ENCODE assay signal across 16 cellular contexts in the genomic region with DNA sequence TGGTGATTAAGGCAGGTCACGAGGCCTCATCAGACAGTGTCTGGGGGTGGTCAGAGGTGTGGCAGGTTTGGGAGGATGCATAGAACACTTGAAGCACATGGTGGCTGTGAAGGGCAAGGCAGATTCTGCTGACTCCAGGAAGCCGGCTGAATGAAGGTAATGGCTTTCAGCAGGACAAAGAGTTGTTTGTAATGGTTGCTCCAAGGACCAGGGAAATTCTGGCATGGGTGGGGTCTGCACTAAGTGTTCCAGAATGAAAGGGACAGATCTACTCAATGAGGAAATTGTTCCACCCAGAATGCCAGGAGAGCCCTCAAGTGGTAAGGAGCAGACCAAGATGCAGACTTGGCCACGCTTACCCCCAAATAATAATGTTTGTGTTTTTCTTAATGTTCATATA.
A peak's percentile ranks its signal among the peaks of the same experiment; 100 is the strongest.
DNase-seq lines count a peak whose midpoint lies in the region; ATAC-seq and TF ChIP-seq lines count a peak whose summit lies in the region.
"Had no signal": no experiment of that assay in that cellular context is flagged by ENCODE, and none has a peak within 500 bp of the region (broad histone marks: within the 10 kb centered on the region; RNA-seq: fewer than 3 reads in every experiment).

No MANE protein-coding gene starts in this region.

- peaks cover 45% of the 10 kb centered on the region for H3K4me1 Mint-ChIP-seq in activated naive CD4-positive, alpha-beta T cell treated with anti-CD3 and anti-CD28 coated beads for 36 hours (ENCODE audit: low read depth)
- H3K4me1 Mint-ChIP-seq in activated CD4-positive, alpha-beta memory T cell treated with anti-CD3 and anti-CD28 coated beads, Interleukin-2, amount 10 ng/mL, durations not matched to agents 7 days and 5 days, result peaks cover 30% of the 10 kb centered on the region

- H3K36me3 ChIP-seq in ascending aorta (peaks cover 33 to 73% of the 10 kb centered on the region in 2 donors), left lung (peaks cover 0 to 78% of the 10 kb centered on the region in 2 donors), PC-3 (ENCODE audit: low read depth, low read length) (peaks cover 16% of the 10 kb centered on the region; the same call in 1 of the 2 replicates)

- intact Hi-C loops in activated naive CD4-positive, alpha-beta T cell treated with anti-CD3 and anti-CD28 coated beads for 36 hours (cut with micrococcal nuclease), result loop anchor here (10.0 kb wide), 1 partner anchor 754 kb away; a partner anchor contains a TSS
- intact Hi-C loops in ascending aorta (cut with DNase I), result no loop called here
- intact Hi-C loops in left lung (cut with DNase I), result no loop called here
- intact Hi-C loops in PC-3 (cut with micrococcal nuclease), result no loop called here

- peaks cover 50% of the 10 kb centered on the region for H3K36me3 Mint-ChIP-seq in activated naive CD4-positive, alpha-beta T cell treated with anti-CD3 and anti-CD28 coated beads for 36 hours (ENCODE audit: low read depth)
- peaks cover 74% of the 10 kb centered on the region for H3K36me3 Mint-ChIP-seq in activated CD4-positive, alpha-beta memory T cell treated with anti-CD3 and anti-CD28 coated beads, Interleukin-2, amount 10 ng/mL, durations not matched to agents 7 days and 5 days (ENCODE audit: low read depth)

- no peaks in the 10 kb centered on the region for H3K9me2 ChIP-seq in PC-3 (replicated peaks; ENCODE audit: low read length)

- H3K4me1 ChIP-seq in ascending aorta (peaks cover 0 to 23% of the 10 kb centered on the region in 2 donors), left lung (peaks cover 4 to 71% of the 10 kb centered on the region in 2 donors), PC-3 (ENCODE audit: insufficient read depth, low read length) (peaks cover 14% of the 10 kb centered on the region)

- H3K27ac Mint-ChIP-seq in activated naive CD4-positive, alpha-beta T cell treated with anti-CD3 and anti-CD28 coated beads for 36 hours, result peak overlapping the region; percentile 74
- H3K27ac Mint-ChIP-seq in activated CD4-positive, alpha-beta memory T cell treated with anti-CD3 and anti-CD28 coated beads, Interleukin-2, amount 10 ng/mL, durations not matched to agents 7 days and 5 days, result no peak overlapping the region

- no peaks in the 10 kb centered on the region for H3F3A ChIP-seq in PC-3 (ENCODE audit: low read length, unreplicated experiment)

- CTCF ChIA-PET in activated naive CD4-positive, alpha-beta T cell treated with anti-CD3 and anti-CD28 coated beads for 36 hours (lab: Charles Lee), result interaction anchor here (0.7 to 2.6 kb wide), 3 partner anchors 14 to 133 kb away, joined by 3 to 11 read pairs (median 4); no protein-coding TSS in a partner anchor
- CTCF ChIA-PET in activated CD4-positive, alpha-beta memory T cell treated with anti-CD3 and anti-CD28 coated beads, Interleukin-2, amount 10 ng/mL, durations not matched to agents 7 days and 5 days (lab: Charles Lee), result no interaction called here
- CTCF ChIA-PET in PC-3 (lab: Charles Lee), result no interaction called here

- POLR2A ChIA-PET in activated CD4-positive, alpha-beta memory T cell treated with anti-CD3 and anti-CD28 coated beads, Interleukin-2, amount 10 ng/mL, durations not matched to agents 7 days and 5 days (lab: Charles Lee), result no interaction called here
- POLR2A ChIA-PET in PC-3 (lab: Charles Lee; ENCODE audit: unreplicated experiment), result no interaction called here

- TF ChIP-seq CTCF in ascending aorta (IDR thresholded peaks at IDR 0.05), result no peak
- no peak for TF ChIP-seq CTCF in left lung (IDR thresholded peaks at IDR 0.05)
- TF ChIP-seq CTCF in PC-3 (conservative IDR thresholded peaks at IDR 0.05; ENCODE audit: low read depth, low read length), result no peak

- H2AFZ ChIP-seq in PC-3 (ENCODE audit: low read length), result no peak overlapping the region

- no peak for DNase-seq in activated naive CD4-positive, alpha-beta T cell treated with anti-CD3 and anti-CD28 coated beads for 36 hours
- DNase-seq in activated naive CD4-positive, alpha-beta T cell treated with anti-CD3 and anti-CD28 coated beads, Interleukin-2, amount 50 U/mL, for 16 hours, result no peak
- no peak for DNase-seq in ascending aorta (ENCODE audit: low spot score in 2 of 2)
- DNase-seq in left lung, result no peak
- DNase-seq in activated CD4-positive, alpha-beta memory T cell treated with anti-CD3 and anti-CD28 coated beads, Interleukin-2, amount 10 ng/mL, durations not matched to agents 7 days and 5 days, result no peak
- no peak for DNase-seq in PC-3
- no peak for DNase-seq in DMS79 (lab: John Stamatoyannopoulos, UW)
- DNase-seq: ACHN, DMS153, Kasumi-1, NCI-H774, small intestine, WERI-Rb-1 had no signal

- H3K9ac ChIP-seq in PC-3 (ENCODE audit: low read length), result no peak overlapping the region

- H3K4me3 ChIP-seq in ascending aorta, result no peak overlapping the region
- no peak overlapping the region for H3K4me3 ChIP-seq in left lung
- H3K4me3 ChIP-seq in PC-3 (ENCODE audit: low read length), result no peak overlapping the region
- H3K4me3 ChIP-seq: SJSA1 had no signal

- no peak overlapping the region for H3K4me2 ChIP-seq in PC-3 (ENCODE audit: low read length)

- H3K9me3 Mint-ChIP-seq in activated naive CD4-positive, alpha-beta T cell treated with anti-CD3 and anti-CD28 coated beads for 36 hours, result no peaks in the 10 kb centered on the region
- no peaks in the 10 kb centered on the region for H3K9me3 Mint-ChIP-seq in activated CD4-positive, alpha-beta memory T cell treated with anti-CD3 and anti-CD28 coated beads, Interleukin-2, amount 10 ng/mL, durations not matched to agents 7 days and 5 days

- H3K27me3 ChIP-seq in ascending aorta (no peaks in the 10 kb centered on the region), left lung (no peaks in the 10 kb centered on the region), PC-3 (ENCODE audit: low read length) (no peaks in the 10 kb centered on the region)
- H3K27me3 ChIP-seq: SJSA1 had no signal

- no TSS peak for BruUV-seq in PC-3 (replicated peaks; lab: Mats Ljungman, UMichigan)

- H4K20me1 ChIP-seq in PC-3 (ENCODE audit: low read length), result 0 out of 2 replicates have a peak, but pooled peaks cover 6% of the 10 kb centered on the region

- H3K4me3 Mint-ChIP-seq in activated naive CD4-positive, alpha-beta T cell treated with anti-CD3 and anti-CD28 coated beads for 36 hours, result no peak overlapping the region
- no peak overlapping the region for H3K4me3 Mint-ChIP-seq in activated CD4-positive, alpha-beta memory T cell treated with anti-CD3 and anti-CD28 coated beads, Interleukin-2, amount 10 ng/mL, durations not matched to agents 7 days and 5 days

- peaks cover 19% of the 10 kb centered on the region for H3K79me2 ChIP-seq in PC-3 (ENCODE audit: low read length)

- H3K9me3 ChIP-seq in ascending aorta (no peaks in the 10 kb centered on the region), left lung (no peaks in the 10 kb centered on the region), PC-3 (ENCODE audit: low read length) (no peaks in the 10 kb centered on the region)
- H3K9me3 ChIP-seq: SJSA1 had no signal

- H3K27me3 Mint-ChIP-seq in activated naive CD4-positive, alpha-beta T cell treated with anti-CD3 and anti-CD28 coated beads for 36 hours (ENCODE audit: low read depth), result no peaks in the 10 kb centered on the region
- no peaks in the 10 kb centered on the region for H3K27me3 Mint-ChIP-seq in activated CD4-positive, alpha-beta memory T cell treated with anti-CD3 and anti-CD28 coated beads, Interleukin-2, amount 10 ng/mL, durations not matched to agents 7 days and 5 days

- peak overlapping the region; percentile 56 to 72 for H3K27ac ChIP-seq in ascending aorta
- peak overlapping the region in 1 of 2 donors; percentile 56 for H3K27ac ChIP-seq in left lung
- H3K27ac ChIP-seq in temporal lobe (ENCODE audit: low read depth, low read length), result peak overlapping the region; percentile 64
- H3K27ac ChIP-seq in PC-3 (ENCODE audit: low read length), result no peak overlapping the region
- H3K27ac ChIP-seq: epithelial cell of prostate, SJSA1, WERI-Rb-1 had no signal

- ATAC-seq in left lung (peak; percentile 19), PC-3 (no peak)
